20 cellular contexts compared by ENCODE assay signal in the genomic region with DNA sequence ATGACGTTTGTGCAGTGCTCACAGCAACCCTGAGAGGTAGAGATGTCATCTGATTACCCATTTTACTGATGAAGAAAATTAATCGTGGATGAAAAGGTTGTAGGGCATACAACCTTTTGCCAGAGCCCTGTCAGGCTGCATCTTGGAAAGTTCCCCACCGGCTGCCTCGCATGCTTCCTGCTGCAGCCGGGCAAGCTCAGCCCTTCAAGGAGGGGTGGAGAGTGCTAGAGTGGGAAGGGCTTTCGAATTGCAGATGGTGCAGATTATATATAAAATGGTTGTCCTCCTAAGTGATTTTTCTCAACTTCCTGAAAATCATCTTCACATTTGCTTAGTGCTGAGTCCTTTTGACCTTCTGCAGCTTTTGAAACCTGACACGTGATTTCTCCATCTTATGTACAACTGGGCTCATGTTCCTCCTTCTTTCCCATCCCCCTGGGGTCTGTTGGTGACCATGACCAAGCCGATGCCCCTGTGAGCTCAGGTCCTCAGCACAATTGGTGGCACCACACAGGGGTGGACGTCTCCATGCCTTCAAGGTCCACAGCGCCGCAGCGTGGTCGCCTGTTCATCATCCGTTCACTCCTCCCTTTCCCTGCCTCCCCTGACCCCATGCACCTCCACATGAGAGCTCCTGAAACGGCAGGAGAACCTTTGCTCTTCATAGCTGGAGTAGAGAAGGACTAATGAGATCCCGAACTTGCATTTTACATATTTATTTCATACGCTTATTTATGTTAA. TPM values are rescaled to one million over a fixed set of nuclear protein-coding genes. Genes with fewer than 3 reads are reported as not detected.
DNase-seq lines count a peak whose midpoint lies in the region; ATAC-seq, FAIRE-seq and TF ChIP-seq lines count a peak whose summit lies in the region.
"Had no signal": no experiment of that assay in that cellular context is flagged by ENCODE, and none has a peak within 500 bp of the region (broad histone marks: within the 10 kb centered on the region; RNA-seq: fewer than 3 reads in every experiment).

No MANE protein-coding gene starts in this region.

- H3K4me2 ChIP-seq in K562 (ENCODE audit: insufficient read depth, low read length) (no peak overlapping the region), trophoblast cell (ENCODE audit: low read length) (no peak overlapping the region)

- no peak overlapping the region for H3K4ac ChIP-seq in trophoblast cell (ENCODE audit: low read depth, low read length)

- H3K9me1 ChIP-seq in K562 (ENCODE audit: control insufficient read depth, insufficient read depth, low read length) = no peaks in the 10 kb centered on the region

- intact Hi-C loops in K562 (cut with micrococcal nuclease) = no loop called here

- POLR2A ChIA-PET in K562 (lab: Yijun Ruan, JAX) = no interaction called here

- H2BK120ac ChIP-seq in trophoblast cell (ENCODE audit: insufficient read depth, low read length, poor library complexity) = peak overlapping the region; percentile 5

- H3K79me2 ChIP-seq in K562 (ENCODE audit: control insufficient read depth, insufficient read depth, low read length) (no peaks in the 10 kb centered on the region), trophoblast cell (ENCODE audit: control insufficient read depth, insufficient read depth, low read length, poor library complexity) (no peaks in the 10 kb centered on the region)

- H3K23ac ChIP-seq in trophoblast cell (ENCODE audit: low read length) = no peak overlapping the region

- H4K8ac ChIP-seq in trophoblast cell (ENCODE audit: low read depth, low read length) = no peak overlapping the region

- H3K27ac ChIP-seq in KOPT-K1 (ENCODE audit: low read depth, low read length, poor library complexity, severe bottlenecking) (peak overlapping the region; percentile 30), K562 (ENCODE audit: extremely low read depth, low read depth, low read length) (no peak overlapping the region), trophoblast cell (ENCODE audit: low read depth, low read length) (no peak overlapping the region)
- H3K27ac ChIP-seq: 22Rv1, HL-60, SK-N-MC had no signal

- no peak overlapping the region for H3K18ac ChIP-seq in trophoblast cell (ENCODE audit: low read length)

- peak overlapping the region; percentile 17 for H4K91ac ChIP-seq in trophoblast cell (ENCODE audit: low read depth, low read length)

- H3K9ac ChIP-seq in K562 (ENCODE audit: insufficient read depth in 1 of 2, low read depth in 2 of 2, low read length in 2 of 2) (no peak overlapping the region), trophoblast cell (ENCODE audit: low read length) (no peak overlapping the region)

- BruUV-seq in K562 (replicated peaks; lab: Mats Ljungman, UMichigan) = no TSS peak

- no peaks in the 10 kb centered on the region for H4K20me1 ChIP-seq in K562 (replicated peaks; ENCODE audit: control insufficient read depth, insufficient read depth, low read length)

- no peak for FAIRE-seq in K562 (lab: Jason Lieb, UNC)

- no peaks in the 10 kb centered on the region for H3K9me3 ChIP-seq in KOPT-K1 (ENCODE audit: insufficient read depth, low read length, poor library complexity, severe bottlenecking)
- no peaks in the 10 kb centered on the region for H3K9me3 ChIP-seq in K562 (replicated peaks; ENCODE audit: control insufficient read depth, insufficient read depth, low read depth, low read length)
- H3K9me3 ChIP-seq in trophoblast cell (ENCODE audit: insufficient read depth, low read depth, low read length) = no peaks in the 10 kb centered on the region
- H3K9me3 ChIP-seq: HAP-1 had no signal

- H3K79me1 ChIP-seq in trophoblast cell (ENCODE audit: low read length) = no peaks in the 10 kb centered on the region

- DNase-seq in DMS79 treated with DMSO at 0.1 percent for 48 hours (lab: John Stamatoyannopoulos, UW) = peak; percentile 14
- no peak for DNase-seq in DMS79 (lab: John Stamatoyannopoulos, UW)
- DNase-seq in K562 (ENCODE audit: extremely low read depth in 1 of 4, low spot score in 3 of 4) = no peak
- DNase-seq in trophoblast cell = no peak
- no peak for DNase-seq in AG20443 (ENCODE audit: low spot score)
- no peak for DNase-seq in NCI-H226
- DNase-seq in NCI-H187 (lab: John Stamatoyannopoulos, UW) = no peak
- DNase-seq: Calu3; CD4-positive, alpha-beta memory T cell; DMS53; NCI-H1436; NCI-H2081; NCI-H510A treated with DMSO at 0.1 percent for 48 hours had no signal

- H3K14ac ChIP-seq in trophoblast cell (ENCODE audit: low read length) = no peak overlapping the region

- H2BK12ac ChIP-seq in trophoblast cell (ENCODE audit: low read length) = no peak overlapping the region

- H3K4me1 ChIP-seq in K562 (replicated peaks in 1 of 2; ENCODE audit: control insufficient read depth in 2 of 2, insufficient read depth in 2 of 2, low read length in 2 of 2) (no peaks in the 10 kb centered on the region; a peak in 1 of 5 replicates), trophoblast cell (ENCODE audit: control insufficient read depth in 1 of 2, insufficient read depth in 2 of 2, low read length in 2 of 2) (peaks cover 0 to 10% of the 10 kb centered on the region in 2 experiments)
- H3K4me1 ChIP-seq: HAP-1 had no signal

- peaks cover 99% of the 10 kb centered on the region for H3K36me3 ChIP-seq in KOPT-K1 (ENCODE audit: insufficient read depth, low read length)
- H3K36me3 ChIP-seq in K562 (ENCODE audit: control insufficient read depth, insufficient read depth, low read length) = peaks cover 3% of the 10 kb centered on the region; the same call in 1 of the 3 replicates
- peaks cover 0 to 5% of the 10 kb centered on the region in 2 experiments for H3K36me3 ChIP-seq in trophoblast cell (ENCODE audit: control insufficient read depth in 1 of 2, insufficient read depth in 2 of 2, low read length in 2 of 2)

- 38% methylated on average over 11 of the region's 17 CpGs for WGBS in K562 (ENCODE audit: insufficient coverage, low coverage, missing lambda C conversion rate)
- WGBS in trophoblast cell (ENCODE audit: extremely low coverage, insufficient coverage, insufficient read length) = no CpG with 5 or more reads among the region's 17 CpGs

- H3K27me3 ChIP-seq in K562 (ENCODE audit: control insufficient read depth in 2 of 2, insufficient read depth in 2 of 2, low read length in 2 of 2) = no peaks in the 10 kb centered on the region
- H3K27me3 ChIP-seq in trophoblast cell (ENCODE audit: insufficient read depth, low read length) = no peaks in the 10 kb centered on the region

- no peak for TF ChIP-seq EP300 in K562 (IDR thresholded peaks at IDR 0.05; ENCODE audit: low read length)

- TF ChIP-seq RAD21 in K562 (CRISPR knock-in tag; conservative IDR thresholded peaks at IDR 0.05 in 1 of 2, IDR thresholded peaks at IDR 0.05 in 1 of 2) = no peak

- TF ChIP-seq CTCF in K562 (IDR thresholded peaks at IDR 0.05 in 2 of 3, conservative IDR thresholded peaks at IDR 0.05 in 1 of 3; ENCODE audit: insufficient read depth in 2 of 3, low read depth in 1 of 3, low read length in 3 of 3) = no peak

- H3K4me3 ChIP-seq in K562 (no peak overlapping the region), trophoblast cell (ENCODE audit: low read depth, low read length) (no peak overlapping the region)
- H3K4me3 ChIP-seq: HAP-1, SK-N-MC had no signal

- no peak overlapping the region for H4K12ac ChIP-seq in trophoblast cell (ENCODE audit: low read depth, low read length)

- H2AK5ac ChIP-seq in trophoblast cell (ENCODE audit: low read length) = no peak overlapping the region

- H2AFZ ChIP-seq in K562 (ENCODE audit: low read depth, low read length) (no peak overlapping the region), trophoblast cell (ENCODE audit: insufficient read depth, low read length, poor library complexity) (no peak overlapping the region)

- in situ Hi-C loops in K562 (cut with MboI) = no loop called here

- H2BK5ac ChIP-seq in trophoblast cell (ENCODE audit: low read depth, low read length, poor library complexity) = no peak overlapping the region

- ATAC-seq in K562 = no peak

- CTCF ChIA-PET in K562 (lab: Yijun Ruan, JAX; ENCODE audit: low intra/inter-chr PET ratio) = no interaction called here

- no peak for TF ChIP-seq POLR2A in K562 (conservative IDR thresholded peaks at IDR 0.05)

TF ChIP-seq in K562, 482 proteins besides CTCF, POLR2A, EP300 and RAD21:
- no peak for TF ChIP-seq ZNF41 (CRISPR knock-in tag; conservative IDR thresholded peaks at IDR 0.05)
- TF ChIP-seq ESRRA (IDR thresholded peaks at IDR 0.05; ENCODE audit: borderline replicate concordance, low read depth) = peak; percentile 18; the same call in 1 of the 2 replicates

RNA-seq across cellular contexts. Expression of a gene that starts 47.7 kb away (rescaled TPM):
- 40.0 and 48.8 TPM in 2 replicates for total RNA-seq in K562 (2011; cell fraction: chromatin; rRNA removed; ENCODE audit: low replicate concordance)
- 28.2 and 29.6 TPM in 2 replicates for total RNA-seq in K562 (2011; cell fraction: nucleolus; rRNA removed)
- total RNA-seq in K562 (2011; cell fraction: nucleoplasm; rRNA removed) = 24.7 and 29.3 TPM in 2 replicates
- total RNA-seq in K562 (2014; rRNA removed) (6.7 TPM in 2 replicates), K562 (2014; rRNA removed; fragmentation: Illumina TruSeq; extraction: Trizol) (4.0 TPM in 2 replicates), K562 (2015; rRNA removed; fragmentation: Illumina TruSeq; extraction: Trizol) (4.3 and 4.9 TPM in 2 replicates), K562 (2021) (5.8 and 7.0 TPM in 2 replicates)
- polyA plus RNA-seq in K562 (2011; rRNA removed) (1.9 and 2.4 TPM in 2 replicates), K562 (2014; fragmentation: Illumina TruSeq; extraction: Trizol) (5.5 and 5.7 TPM in 2 replicates), K562 (2014; fragmentation: Nextera tagmentation; extraction: Ambion mirVana) (under 1 TPM; 0.06 to 0.18 TPM), K562 (2014; rRNA removed) (4.8 and 5.0 TPM in 2 replicates)
- polyA plus RNA-seq in K562 (2011; cell fraction: cytosol; rRNA removed) = 1.4 and 1.8 TPM in 2 replicates
- 7.0 and 10.1 TPM in 2 replicates for polyA plus RNA-seq in K562 (2011; cell fraction: nucleus; rRNA removed)
- 4.8 and 23.9 TPM in 2 replicates for polyA plus RNA-seq in K562 (2012)
- 5.6 TPM in 2 replicates for polyA minus RNA-seq in K562 (2011; rRNA and poly(A)+ RNA removed)
- polyA minus RNA-seq in K562 (2011; cell fraction: cytosol; rRNA and poly(A)+ RNA removed) = 2.5 and 3.9 TPM in 2 replicates
- 7.8 and 10.0 TPM in 2 replicates for polyA minus RNA-seq in K562 (2011; cell fraction: nucleus; rRNA and poly(A)+ RNA removed)
- polyA plus RNA-seq in trophoblast cell (2013) = 0.11 and 0.14 TPM in 2 replicates
- polyA plus RNA-seq: AG04450, BJ had no signal
